In genomic region chr20:9392892-9393857, GRCh38 we compare ENCODE assay signal across 9 cellular contexts.
A peak's percentile ranks its signal among the peaks of the same experiment; 100 is the strongest.
DNase-seq lines count a peak whose midpoint lies in the region; ATAC-seq, FAIRE-seq and TF ChIP-seq lines count a peak whose summit lies in the region.
"Had no signal": no experiment of that assay in that cellular context is flagged by ENCODE, and none has a peak within 500 bp of the region (broad histone marks: within the 10 kb centered on the region; RNA-seq: fewer than 3 reads in every experiment).

No MANE protein-coding gene starts in this region.

- in situ Hi-C loops in mammary epithelial cell (cut with MboI; ENCODE audit: low sequenced_read_pairs in 2 of 2), result no loop called here

- no TSS peak for BruUV-seq in mammary epithelial cell (replicated peaks; lab: Mats Ljungman, UMichigan)

- dilution Hi-C loops in mammary epithelial cell (cut with HindIII; ENCODE audit: low sequenced_read_pairs), result no loop called here
- dilution Hi-C loops in keratinocyte (cut with MboI; ENCODE audit: extremely low pct_ligation_motif_present, low sequenced_read_pairs), result no loop called here

- CTCF ChIA-PET in mammary epithelial cell (lab: Charles Lee; ENCODE audit: low non-redundant PET), result interaction anchor here (0.6 to 1.0 kb wide), 3 partner anchors 49 to 1525 kb away, joined by 3 to 8 read pairs (median 4); no protein-coding TSS in a partner anchor

- H3K36me3 ChIP-seq in mammary epithelial cell (ENCODE audit: insufficient read depth, low read length) (no peaks in the 10 kb centered on the region), keratinocyte (ENCODE audit: control insufficient read depth in 2 of 2, extremely low read depth in 1 of 2, insufficient read depth in 2 of 2, low read length in 2 of 2) (no peaks in the 10 kb centered on the region), tibial nerve (peaks cover 0 to 6% (median 0%) of the 10 kb centered on the region in 3 donors)

- H3K27me3 ChIP-seq in mammary epithelial cell (ENCODE audit: insufficient read depth, low read length) (no peaks in the 10 kb centered on the region), keratinocyte (ENCODE audit: control insufficient read depth, extremely low read depth, insufficient read depth, low read length) (no peaks in the 10 kb centered on the region), tibial nerve (no peaks in the 10 kb centered on the region)

- DNase-seq in NCI-H2081 (lab: John Stamatoyannopoulos, UW) (peak; percentile 53 to 63), NCI-H2081 treated with DMSO at 0.1 percent for 48 hours (lab: John Stamatoyannopoulos, UW) (no peak), NCI-H748 treated with DMSO at 0.1 percent for 48 hours (lab: John Stamatoyannopoulos, UW) (peak; percentile 67), mammary epithelial cell (peak; percentile 40), keratinocyte (ENCODE audit: low read depth, low spot score) (no peak), tibial nerve (ENCODE audit: low spot score in 2 of 2) (peak; percentile 29 to 53)
- DNase-seq: CD4-positive, CD25-positive, alpha-beta regulatory T cell had no signal

- no peaks in the 10 kb centered on the region for H3K79me2 ChIP-seq in mammary epithelial cell (ENCODE audit: insufficient read depth, low read length)
- H3K79me2 ChIP-seq in keratinocyte (ENCODE audit: control insufficient read depth, insufficient read depth, low read length), result no peaks in the 10 kb centered on the region

- H3K4me1 ChIP-seq in mammary epithelial cell (ENCODE audit: insufficient read depth, low read length) (no peaks in the 10 kb centered on the region), keratinocyte (ENCODE audit: control insufficient read depth, extremely low read depth, insufficient read depth, low read length) (no peaks in the 10 kb centered on the region), tibial nerve (peaks cover 0 to 42% (median 0%) of the 10 kb centered on the region in 4 donors)

- peak in 1 of 2 donors; percentile 24 for TF ChIP-seq EP300 in tibial nerve (IDR thresholded peaks at IDR 0.05)

- no peak for TF ChIP-seq POLR2A in tibial nerve (IDR thresholded peaks at IDR 0.05)

- no peak overlapping the region for H3K9ac ChIP-seq in mammary epithelial cell (ENCODE audit: insufficient read depth, low read length)
- no peak overlapping the region for H3K9ac ChIP-seq in keratinocyte (ENCODE audit: control insufficient read depth, extremely low read depth, insufficient read depth, low read length)

- TF ChIP-seq CTCF in mammary epithelial cell (conservative IDR thresholded peaks at IDR 0.05 in 1 of 2, IDR thresholded peaks at IDR 0.05 in 1 of 2; ENCODE audit: extremely low read depth in 1 of 2, insufficient read depth in 1 of 2, low read depth in 1 of 2, low read length in 2 of 2), result peak; percentile 72 to 92
- peak; percentile 75 to 89 (median 88) for TF ChIP-seq CTCF in keratinocyte (optimal IDR thresholded peaks at IDR 0.05 in 1 of 3, IDR thresholded peaks at IDR 0.05 in 1 of 3, conservative IDR thresholded peaks at IDR 0.05 in 1 of 3; ENCODE audit: extremely low read depth in 1 of 3, insufficient read depth in 2 of 3, low read length in 3 of 3)
- TF ChIP-seq CTCF in tibial nerve (IDR thresholded peaks at IDR 0.05), result peak; percentile 60 to 83 (median 71)

- 46% methylated on average over 4 of the region's 4 CpGs for WGBS in mammary epithelial cell (ENCODE audit: low coverage, missing lambda C conversion rate)
- WGBS in tibial nerve, 2 donors, result 24 to 34% methylated on average over 4 of the region's 4 CpGs

- no peak overlapping the region for H2AFZ ChIP-seq in mammary epithelial cell (ENCODE audit: low read depth, low read length)
- H2AFZ ChIP-seq in keratinocyte (ENCODE audit: control insufficient read depth, low read length), result no peak overlapping the region

- intact Hi-C loops in mammary epithelial cell (cut with micrococcal nuclease), result loop anchor here (1.0 to 10.0 kb wide), 3 partner anchors 534 to 638 kb away; no protein-coding TSS in a partner anchor

- H3K4me2 ChIP-seq in mammary epithelial cell (ENCODE audit: insufficient read depth, low read depth, low read length) (no peak overlapping the region), keratinocyte (ENCODE audit: control insufficient read depth, extremely low read depth, insufficient read depth, low read depth, low read length) (no peak overlapping the region)

- peak; percentile 55 for ATAC-seq in HG03139 (IDR thresholded peaks at IDR 0.05; ENCODE audit: unreplicated experiment)
- ATAC-seq in GM18861 (IDR thresholded peaks at IDR 0.05; ENCODE audit: unreplicated experiment), result no peak

- H3K27ac ChIP-seq in mammary epithelial cell (ENCODE audit: insufficient read depth, low read depth, low read length) (no peak overlapping the region), keratinocyte (ENCODE audit: control insufficient read depth, insufficient read depth, low read length) (no peak overlapping the region), tibial nerve (no peak overlapping the region)

- H3K9me1 ChIP-seq in keratinocyte (ENCODE audit: control insufficient read depth, extremely low read depth, insufficient read depth, low read length), result no peaks in the 10 kb centered on the region

- H3K9me3 ChIP-seq in mammary epithelial cell (replicated peaks; ENCODE audit: insufficient read depth, low read length) (no peaks in the 10 kb centered on the region), keratinocyte (ENCODE audit: control insufficient read depth, low read depth, low read length) (no peaks in the 10 kb centered on the region), tibial nerve (no peaks in the 10 kb centered on the region)

- H4K20me1 ChIP-seq in mammary epithelial cell (ENCODE audit: insufficient read depth, low read length) (no peaks in the 10 kb centered on the region), keratinocyte (ENCODE audit: control insufficient read depth, extremely low read depth, insufficient read depth, low read length) (no peaks in the 10 kb centered on the region)

- peak; percentile 67 for FAIRE-seq in keratinocyte (lab: Jason Lieb, UNC)

- H3K4me3 ChIP-seq in mammary epithelial cell (replicated peaks in 1 of 3; ENCODE audit: insufficient read depth in 1 of 3, low read depth in 2 of 3, low read length in 3 of 3), result no peak overlapping the region
- no peak overlapping the region for H3K4me3 ChIP-seq in keratinocyte (ENCODE audit: control insufficient read depth in 2 of 3, extremely low read depth in 1 of 3, insufficient read depth in 2 of 3, low read depth in 1 of 3, low read length in 3 of 3)
- H3K4me3 ChIP-seq in tibial nerve, result no peak overlapping the region

Comparison
In these comparisons a context has a peak if more than half of its experiments do, and no peak if none do; other contexts are left out.
1. DNase-seq: peak in NCI-H2081 (2 of 2), NCI-H748 treated with DMSO at 0.1 percent for 48 hours (single experiment), mammary epithelial cell (single experiment) and tibial nerve (2 of 2); none in NCI-H2081 treated with DMSO at 0.1 percent for 48 hours (single experiment) and keratinocyte (single experiment).
2. Peak in every context shown above with its lines, with median percentiles within 50 percentile points of each other: CTCF ChIP-seq.